Comparison of ENCODE assay signal across 8 cellular contexts in genomic region chr10:50614444-50615137, GRCh38. TPM values are rescaled to one million over a fixed set of nuclear protein-coding genes. Genes with fewer than 3 reads are reported as not detected.
DNase-seq lines count a peak whose midpoint lies in the region; ATAC-seq, FAIRE-seq and TF ChIP-seq lines count a peak whose summit lies in the region.

No MANE protein-coding gene starts in this region.

- H3K9me3 ChIP-seq in K562 (replicated peaks; ENCODE audit: control insufficient read depth, insufficient read depth, low read depth, low read length) (no peaks in the 10 kb centered on the region), parathyroid adenoma (ENCODE audit: control insufficient read depth, low read length) (no peaks in the 10 kb centered on the region)

- peak; percentile 59 for FAIRE-seq in K562 (lab: Jason Lieb, UNC)

- TF ChIP-seq CTCF in K562 (IDR thresholded peaks at IDR 0.05 in 2 of 3, conservative IDR thresholded peaks at IDR 0.05 in 1 of 3; ENCODE audit: insufficient read depth in 2 of 3, low read depth in 1 of 3, low read length in 3 of 3) (peak; percentile 52 to 59 (median 57)), parathyroid adenoma (IDR thresholded peaks at IDR 0.05) (peak; percentile 43), lower leg skin (IDR thresholded peaks at IDR 0.05) (no peak)

- peak in 1 of 2 experiments; percentile 37; a peak in 2 of 4 replicates for TF ChIP-seq RAD21 in K562 (CRISPR knock-in tag; conservative IDR thresholded peaks at IDR 0.05 in 1 of 2, IDR thresholded peaks at IDR 0.05 in 1 of 2)

- H3K27ac Mint-ChIP-seq in activated naive CD4-positive, alpha-beta T cell treated with anti-CD3 and anti-CD28 coated beads for 36 hours = no peak overlapping the region

- BruUV-seq in K562 (replicated peaks; lab: Mats Ljungman, UMichigan) = no TSS peak

- no peak overlapping the region for H3K9ac ChIP-seq in K562 (ENCODE audit: insufficient read depth in 1 of 2, low read depth in 2 of 2, low read length in 2 of 2)
- no peak overlapping the region for H3K9ac ChIP-seq in parathyroid adenoma

- CTCF ChIA-PET in activated naive CD4-positive, alpha-beta T cell treated with anti-CD3 and anti-CD28 coated beads for 36 hours (lab: Charles Lee) = no interaction called here
- CTCF ChIA-PET in K562 (lab: Yijun Ruan, JAX; ENCODE audit: low intra/inter-chr PET ratio) = no interaction called here

- H3K4me3 ChIP-seq in K562 (no peak overlapping the region), parathyroid adenoma (ENCODE audit: low read depth, low read length) (no peak overlapping the region), lower leg skin (ENCODE audit: low read depth, poor library complexity, severe bottlenecking) (no peak overlapping the region)

- peaks cover 56% of the 10 kb centered on the region for H3K4me1 Mint-ChIP-seq in activated naive CD4-positive, alpha-beta T cell treated with anti-CD3 and anti-CD28 coated beads for 36 hours (ENCODE audit: low read depth)

- WGBS in K562 (ENCODE audit: insufficient coverage, low coverage, missing lambda C conversion rate) = 35% methylated on average over 7 of the region's 7 CpGs
- 59 to 62% methylated on average over 7 of the region's 7 CpGs for WGBS in lower leg skin, 2 donors

- POLR2A ChIA-PET in K562 (lab: Yijun Ruan, JAX) = interaction anchor here (1.2 to 1.6 kb wide), 2 partner anchors 9 to 22 kb away, joined by 3 to 5 read pairs; no protein-coding TSS in a partner anchor

- H3K27me3 ChIP-seq in K562 (ENCODE audit: control insufficient read depth in 2 of 2, insufficient read depth in 2 of 2, low read length in 2 of 2) = no peaks in the 10 kb centered on the region
- no peaks in the 10 kb centered on the region for H3K27me3 ChIP-seq in parathyroid adenoma (ENCODE audit: control insufficient read depth, insufficient read depth, low read length)

- peaks cover 8% of the 10 kb centered on the region for H3K36me3 ChIP-seq in K562 (ENCODE audit: control insufficient read depth, insufficient read depth, low read length)
- no peaks in the 10 kb centered on the region for H3K36me3 ChIP-seq in parathyroid adenoma (ENCODE audit: control insufficient read depth, insufficient read depth, low read length)

- in situ Hi-C loops in K562 (cut with MboI) = no loop called here

- intact Hi-C loops in activated naive CD4-positive, alpha-beta T cell treated with anti-CD3 and anti-CD28 coated beads for 36 hours (cut with micrococcal nuclease) = no loop called here
- intact Hi-C loops in K562 (cut with micrococcal nuclease) (no loop called here), lower leg skin (cut with DNase I; ENCODE audit: low total_unique reads) (loop anchor here (5.0 to 10.0 kb wide), 2 partner anchors 60 to 1202 kb away; no protein-coding TSS in a partner anchor)

- H3K4me1 ChIP-seq in K562 (replicated peaks in 1 of 2; ENCODE audit: control insufficient read depth in 2 of 2, insufficient read depth in 2 of 2, low read length in 2 of 2) (peaks cover 7 to 33% of the 10 kb centered on the region in 2 experiments; a peak in 4 of 5 replicates), parathyroid adenoma (peaks cover 45% of the 10 kb centered on the region)

- peak; percentile 23; the same call in 1 of the 2 replicates for TF ChIP-seq EP300 in K562 (IDR thresholded peaks at IDR 0.05; ENCODE audit: low read length)

- H2AFZ ChIP-seq in K562 (ENCODE audit: low read depth, low read length) (no peak overlapping the region), parathyroid adenoma (no peak overlapping the region)

- H3K27ac ChIP-seq in K562 (ENCODE audit: extremely low read depth, low read depth, low read length) (no peak overlapping the region), parathyroid adenoma (no peak overlapping the region)

- H4K20me1 ChIP-seq in K562 (replicated peaks; ENCODE audit: control insufficient read depth, insufficient read depth, low read length) = peaks cover 21% of the 10 kb centered on the region

- no peaks in the 10 kb centered on the region for H3K9me3 Mint-ChIP-seq in activated naive CD4-positive, alpha-beta T cell treated with anti-CD3 and anti-CD28 coated beads for 36 hours

- H3K79me2 ChIP-seq in K562 (ENCODE audit: control insufficient read depth, insufficient read depth, low read length) (peaks cover 100% of the 10 kb centered on the region), parathyroid adenoma (peaks cover 64% of the 10 kb centered on the region)

- ATAC-seq in HG03439 (IDR thresholded peaks at IDR 0.05; ENCODE audit: unreplicated experiment) (peak; percentile 60), K562 (peak; percentile 76)

- no peaks in the 10 kb centered on the region for H3K36me3 Mint-ChIP-seq in activated naive CD4-positive, alpha-beta T cell treated with anti-CD3 and anti-CD28 coated beads for 36 hours (ENCODE audit: low read depth)

- H3K4me2 ChIP-seq in K562 (ENCODE audit: insufficient read depth, low read length) = no peak overlapping the region
- peak overlapping the region; percentile 16 for H3K4me2 ChIP-seq in parathyroid adenoma (ENCODE audit: low read length)

- TF ChIP-seq POLR2A in K562 (conservative IDR thresholded peaks at IDR 0.05) (no peak), lower leg skin (IDR thresholded peaks at IDR 0.05) (no peak)

- DNase-seq in activated naive CD4-positive, alpha-beta T cell treated with anti-CD3 and anti-CD28 coated beads for 36 hours = peak; percentile 33
- DNase-seq in activated naive CD4-positive, alpha-beta T cell (lab: John Stamatoyannopoulos, UW) = no peak
- DNase-seq in K562 (ENCODE audit: extremely low read depth in 1 of 4, low spot score in 3 of 4) (peak; percentile 60 to 69 (median 63)), UCSD-AML1 (lab: John Stamatoyannopoulos, UW; ENCODE audit: unreplicated experiment) (no peak), lower leg skin (ENCODE audit: low spot score in 2 of 2) (no peak), activated T-cell treated with anti-CD3 and anti-CD28 coated beads for 4 hours (no peak)

- peaks cover 4% of the 10 kb centered on the region for H3K9me1 ChIP-seq in K562 (ENCODE audit: control insufficient read depth, insufficient read depth, low read length)

- no peak overlapping the region for H3K4me3 Mint-ChIP-seq in activated naive CD4-positive, alpha-beta T cell treated with anti-CD3 and anti-CD28 coated beads for 36 hours

- H3K27me3 Mint-ChIP-seq in activated naive CD4-positive, alpha-beta T cell treated with anti-CD3 and anti-CD28 coated beads for 36 hours (ENCODE audit: low read depth) = no peaks in the 10 kb centered on the region

TF ChIP-seq in K562, 482 proteins besides CTCF, POLR2A, EP300 and RAD21 (continues in another document):
- TF ChIP-seq TEAD1 (CRISPR knock-in tag; IDR thresholded peaks at IDR 0.05) (0 out of 4 replicates have a peak, but pooled peaks of 1 of the 2 experiments have one; percentile 49), FOXA1 (IDR thresholded peaks at IDR 0.05; ENCODE audit: borderline replicate concordance) (no peak), ZKSCAN3 (CRISPR knock-in tag; IDR thresholded peaks at IDR 0.05) (0 out of 2 replicates have a peak, but pooled peaks have one; percentile 54), GATAD2B (IDR thresholded peaks at IDR 0.05; ENCODE audit: borderline replicate concordance) (0 out of 2 replicates have a peak, but pooled peaks have one; percentile 18), NR2C2 (CRISPR knock-in tag; IDR thresholded peaks at IDR 0.05) (no peak), NR2C2 (tag; IDR thresholded peaks at IDR 0.05) (0 out of 2 replicates have a peak, but pooled peaks have one; percentile 55)
- TF ChIP-seq, protein P1, sequence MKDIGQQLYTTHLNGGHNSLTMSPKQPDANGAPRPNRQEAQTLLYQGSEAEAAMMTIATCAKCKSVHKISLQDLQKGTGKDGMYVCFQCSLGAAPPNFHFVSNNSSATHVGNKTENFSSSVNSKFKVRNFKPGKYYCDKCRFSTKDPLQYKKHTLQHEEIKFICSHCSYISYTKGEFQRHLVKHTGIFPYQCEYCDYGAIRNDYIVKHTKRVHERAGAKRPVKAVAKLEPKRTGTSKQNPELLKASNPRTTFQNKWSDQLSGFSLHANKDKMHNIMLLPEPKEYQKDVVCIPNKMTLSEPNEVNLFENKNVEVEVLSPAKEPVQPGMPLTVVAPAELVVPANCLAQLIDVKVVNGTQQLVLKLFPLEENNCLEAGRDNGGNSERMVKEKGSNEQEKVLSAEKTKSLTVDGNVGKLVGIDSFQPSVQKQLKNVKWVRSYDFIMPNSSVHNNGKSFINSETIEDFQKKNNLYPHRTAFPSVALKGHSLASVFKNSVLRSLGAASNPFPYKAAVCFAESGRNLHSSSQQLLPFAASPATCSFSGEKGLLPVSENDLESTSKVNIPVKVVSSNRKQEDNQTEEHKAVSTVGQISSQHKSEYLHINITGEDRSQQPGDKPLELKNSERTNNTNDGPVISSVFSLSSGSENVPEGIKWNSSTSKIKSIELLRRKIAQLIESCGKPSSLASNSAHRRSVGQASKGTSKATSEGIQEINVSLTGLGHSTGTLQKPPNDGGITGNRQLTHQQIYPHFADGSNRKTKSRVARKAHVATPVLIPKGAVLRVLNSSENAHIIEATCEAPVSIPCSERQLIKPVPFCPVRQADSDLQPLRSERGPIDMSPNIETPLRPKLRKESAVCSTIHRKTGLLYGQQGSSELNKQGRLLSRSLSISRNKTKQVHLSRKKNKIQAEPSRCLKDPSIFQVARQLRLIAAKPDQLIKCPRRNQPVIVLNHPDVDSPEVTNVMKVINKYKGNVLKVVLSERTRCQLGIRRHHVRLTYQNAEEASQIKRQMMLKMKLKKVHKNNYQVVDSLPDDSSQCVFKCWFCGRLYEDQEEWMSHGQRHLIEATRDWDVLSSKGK (CRISPR knock-in tag; IDR thresholded peaks at IDR 0.05) = no peak

RNA-seq across cellular contexts. Expression of gene SGMS1, which starts 9.2 kb away (rescaled TPM):
- 1 to 10 TPM; 8.1 to 8.8 TPM for total RNA-seq in activated naive CD4-positive, alpha-beta T cell treated with anti-CD3 and anti-CD28 coated beads for 36 hours
- total RNA-seq in K562 (2011; cell fraction: chromatin; rRNA removed; ENCODE audit: low replicate concordance) = 267 and 295 TPM in 2 replicates
- 202 and 204 TPM in 2 replicates for total RNA-seq in K562 (2011; cell fraction: nucleolus; rRNA removed)
- total RNA-seq in K562 (2011; cell fraction: nucleoplasm; rRNA removed) = 277 and 388 TPM in 2 replicates
- total RNA-seq in K562 (2014; rRNA removed) (187 and 232 TPM in 2 replicates), K562 (2014; rRNA removed; fragmentation: Illumina TruSeq; extraction: Trizol) (82.2 and 82.5 TPM in 2 replicates), K562 (2015; rRNA removed; fragmentation: Illumina TruSeq; extraction: Trizol) (82.3 and 83.8 TPM in 2 replicates), K562 (2021) (91.8 and 94.0 TPM in 2 replicates), lower leg skin (100 to 1,000 TPM; 153 to 235 (median 186) TPM)
- polyA plus RNA-seq in K562 (2011; rRNA removed) (69.8 and 89.6 TPM in 2 replicates), K562 (2014; fragmentation: Illumina TruSeq; extraction: Trizol) (61.5 and 69.7 TPM in 2 replicates), K562 (2014; fragmentation: Nextera tagmentation; extraction: Ambion mirVana) (10 to 100 TPM; 22.6 to 25.3 TPM), K562 (2014; rRNA removed) (63.2 and 82.2 TPM in 2 replicates)
- 58.5 and 88.3 TPM in 2 replicates for polyA plus RNA-seq in K562 (2011; cell fraction: cytosol; rRNA removed)
- polyA plus RNA-seq in K562 (2011; cell fraction: nucleus; rRNA removed) = 74.4 and 107 TPM in 2 replicates
- polyA plus RNA-seq in K562 (2012) = 27.2 and 40.1 TPM in 2 replicates
- polyA minus RNA-seq in K562 (2011; rRNA and poly(A)+ RNA removed) = 116 and 125 TPM in 2 replicates
- 75.6 and 79.4 TPM in 2 replicates for polyA minus RNA-seq in K562 (2011; cell fraction: cytosol; rRNA and poly(A)+ RNA removed)
- polyA minus RNA-seq in K562 (2011; cell fraction: nucleus; rRNA and poly(A)+ RNA removed) = 297 and 317 TPM in 2 replicates

Comparison
In these comparisons a context has a peak if more than half of its experiments do, and no peak if none do; other contexts are left out.
1. DNase-seq: peak in activated naive CD4-positive, alpha-beta T cell treated with anti-CD3 and anti-CD28 coated beads for 36 hours (single experiment) and K562 (4 of 4); none in activated naive CD4-positive, alpha-beta T cell (0 of 4), UCSD-AML1 (single experiment), lower leg skin (0 of 2) and activated T-cell treated with anti-CD3 and anti-CD28 coated beads for 4 hours (single experiment).
2. CTCF ChIP-seq: peak in K562 (3 of 3) and parathyroid adenoma (single experiment); none in lower leg skin (0 of 3).
3. RNA of gene SGMS1, which starts 9.2 kb away (total RNA-seq): 153 to 235 TPM in lower leg skin and 82.2 to 388 TPM in K562; 8.1 to 8.8 TPM in activated naive CD4-positive, alpha-beta T cell treated with anti-CD3 and anti-CD28 coated beads for 36 hours; every median in the first group is over 4 times any median in the second.